1 cellular context compared by ENCODE assay signal in genomic region chr1:146012703-146013565, GRCh38.
TF ChIP-seq lines count a peak whose summit lies in the region.

No MANE protein-coding gene starts in this region.

TF ChIP-seq in neural cell, 6 proteins besides CTCF, POLR2A, EP300 and RAD21 (continued from another document):
- TF ChIP-seq, protein P1, sequence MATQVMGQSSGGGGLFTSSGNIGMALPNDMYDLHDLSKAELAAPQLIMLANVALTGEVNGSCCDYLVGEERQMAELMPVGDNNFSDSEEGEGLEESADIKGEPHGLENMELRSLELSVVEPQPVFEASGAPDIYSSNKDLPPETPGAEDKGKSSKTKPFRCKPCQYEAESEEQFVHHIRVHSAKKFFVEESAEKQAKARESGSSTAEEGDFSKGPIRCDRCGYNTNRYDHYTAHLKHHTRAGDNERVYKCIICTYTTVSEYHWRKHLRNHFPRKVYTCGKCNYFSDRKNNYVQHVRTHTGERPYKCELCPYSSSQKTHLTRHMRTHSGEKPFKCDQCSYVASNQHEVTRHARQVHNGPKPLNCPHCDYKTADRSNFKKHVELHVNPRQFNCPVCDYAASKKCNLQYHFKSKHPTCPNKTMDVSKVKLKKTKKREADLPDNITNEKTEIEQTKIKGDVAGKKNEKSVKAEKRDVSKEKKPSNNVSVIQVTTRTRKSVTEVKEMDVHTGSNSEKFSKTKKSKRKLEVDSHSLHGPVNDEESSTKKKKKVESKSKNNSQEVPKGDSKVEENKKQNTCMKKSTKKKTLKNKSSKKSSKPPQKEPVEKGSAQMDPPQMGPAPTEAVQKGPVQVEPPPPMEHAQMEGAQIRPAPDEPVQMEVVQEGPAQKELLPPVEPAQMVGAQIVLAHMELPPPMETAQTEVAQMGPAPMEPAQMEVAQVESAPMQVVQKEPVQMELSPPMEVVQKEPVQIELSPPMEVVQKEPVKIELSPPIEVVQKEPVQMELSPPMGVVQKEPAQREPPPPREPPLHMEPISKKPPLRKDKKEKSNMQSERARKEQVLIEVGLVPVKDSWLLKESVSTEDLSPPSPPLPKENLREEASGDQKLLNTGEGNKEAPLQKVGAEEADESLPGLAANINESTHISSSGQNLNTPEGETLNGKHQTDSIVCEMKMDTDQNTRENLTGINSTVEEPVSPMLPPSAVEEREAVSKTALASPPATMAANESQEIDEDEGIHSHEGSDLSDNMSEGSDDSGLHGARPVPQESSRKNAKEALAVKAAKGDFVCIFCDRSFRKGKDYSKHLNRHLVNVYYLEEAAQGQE (IDR thresholded peaks at IDR 0.05; ENCODE audit: borderline replicate concordance) = no peak
- no peak for TF ChIP-seq POLR2AphosphoS5 (IDR thresholded peaks at IDR 0.05)
